Comparison of ENCODE assay signal across 27 cellular contexts in the genomic region with DNA sequence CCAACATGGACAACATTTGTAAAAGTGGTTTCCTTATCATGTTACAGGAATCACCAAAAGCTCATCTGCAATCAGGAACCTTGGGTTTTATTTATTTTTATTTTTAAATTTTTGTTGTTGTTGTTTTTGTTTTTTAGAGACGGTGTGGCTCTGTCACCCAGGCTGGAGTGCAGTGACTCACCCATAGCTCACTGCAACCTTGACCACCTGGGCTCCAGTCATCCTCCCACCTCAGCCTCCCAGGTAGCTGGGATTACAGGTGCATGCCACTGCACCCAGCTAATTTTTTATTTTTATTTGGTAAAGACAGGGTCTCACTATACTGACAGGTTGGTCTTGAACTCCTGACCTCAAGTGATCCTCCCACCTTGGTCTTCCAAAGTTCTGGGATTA. TPM values are rescaled to one million over a fixed set of nuclear protein-coding genes. Genes with fewer than 3 reads are reported as not detected.
"Had no signal": no experiment of that assay in that cellular context is flagged by ENCODE, and none has a peak within 500 bp of the region (broad histone marks: within the 10 kb centered on the region; RNA-seq: fewer than 3 reads in every experiment).

No MANE protein-coding gene starts in this region.

- FAIRE-seq: frontal cortex had no signal

- H3K27me3 Mint-ChIP-seq: progenitor cell of endocrine pancreas; stimulated activated memory B cell treated with anti-CD40 and anti-IgM and Interleukin-4, amounts not matched to agents 10 μg/mL and 1 μg/mL and 100 μg/mL, for 72 hours had no signal

- H2AFZ ChIP-seq: neural progenitor cell, parathyroid adenoma had no signal

- H3K9ac ChIP-seq: neural progenitor cell, parathyroid adenoma had no signal

- ATAC-seq: naive thymus-derived CD4-positive, alpha-beta T cell; sciatic nerve; stimulated activated memory B cell treated with anti-CD40 and anti-IgM and Interleukin-4, amounts not matched to agents 10 μg/mL and 1 μg/mL and 100 μg/mL, for 72 hours; stimulated activated naive CD8-positive, alpha-beta T cell treated with anti-CD3 and anti-CD28 coated beads, Interleukin-15, Interleukin-2, amounts not matched to agents 100 U/mL and 50 U/mL, for 24 hours had no signal

- H3K4me1 ChIP-seq: colonic mucosa, esophagus squamous epithelium, parathyroid adenoma, testis had no signal

- H3K79me2 ChIP-seq: parathyroid adenoma had no signal

- H3K4me1 Mint-ChIP-seq: immature natural killer cell had no signal

- H3K4me2 ChIP-seq: neural progenitor cell had no signal

- H3K4me3 Mint-ChIP-seq: dendritic cell treated with granulocyte-macrophage colony-stimulating factor and Interleukin-4, amounts not matched to agents 40 ng/mL and 50 ng/mL, for 4 days; naive thymus-derived CD4-positive, alpha-beta T cell; nephron; neural progenitor cell; stimulated activated memory B cell treated with anti-CD40 and anti-IgM and Interleukin-4, amounts not matched to agents 10 μg/mL and 1 μg/mL and 100 μg/mL, for 72 hours; type B pancreatic cell had no signal

- H3K4me3 ChIP-seq: colonic mucosa, esophagus squamous epithelium, lung, neural progenitor cell, right atrium auricular region, testis, tibial artery had no signal

- H3K36me3 Mint-ChIP-seq: immature natural killer cell; naive thymus-derived CD4-positive, alpha-beta T cell; neural progenitor cell; stimulated activated memory B cell treated with anti-CD40 and anti-IgM and Interleukin-4, amounts not matched to agents 10 μg/mL and 1 μg/mL and 100 μg/mL, for 72 hours; type B pancreatic cell had no signal

- H3K36me3 ChIP-seq: colonic mucosa, esophagus squamous epithelium, neural progenitor cell, right atrium auricular region, tibial artery had no signal

- H3K27me3 ChIP-seq: colonic mucosa, esophagus squamous epithelium, neural progenitor cell, right atrium auricular region, testis, tibial artery had no signal

- H3K27ac Mint-ChIP-seq: dendritic cell treated with granulocyte-macrophage colony-stimulating factor and Interleukin-4, amounts not matched to agents 40 ng/mL and 50 ng/mL, for 4 days; immature natural killer cell; naive thymus-derived CD4-positive, alpha-beta T cell; progenitor cell of endocrine pancreas; stimulated activated memory B cell treated with anti-CD40 and anti-IgM and Interleukin-4, amounts not matched to agents 10 μg/mL and 1 μg/mL and 100 μg/mL, for 72 hours; type B pancreatic cell had no signal

- H3K27ac ChIP-seq: colonic mucosa, esophagus squamous epithelium, neural progenitor cell, parathyroid adenoma, right atrium auricular region, testis had no signal

- DNase-seq: colonic mucosa; effector CD8-positive, alpha-beta T cell; esophagus squamous epithelium; hypothalamus; immature natural killer cell; kidney glomerular epithelial cell; mesendoderm; midbrain; naive thymus-derived CD4-positive, alpha-beta T cell; stimulated activated CD4-positive, alpha-beta T cell treated with anti-CD3 and anti-CD28 coated beads, Interleukin-2, amount 100 ng/mL, for 24 hours; stimulated activated CD4-positive, alpha-beta T cell treated with anti-CD3 and anti-CD28 coated beads, Interleukin-4, amount 100 ng/mL, for 4 hours; stimulated activated naive CD8-positive, alpha-beta T cell treated with anti-CD3 and anti-CD28 coated beads, Interleukin-15, Interleukin-2, amounts not matched to agents 100 U/mL and 50 U/mL, for 24 hours; substantia nigra; testis; tibial artery had no signal

- H3K9me3 ChIP-seq: colonic mucosa, esophagus squamous epithelium, right atrium auricular region, testis, tibial artery had no signal

- H3K9me3 Mint-ChIP-seq: dendritic cell treated with granulocyte-macrophage colony-stimulating factor and Interleukin-4, amounts not matched to agents 40 ng/mL and 50 ng/mL, for 4 days; immature natural killer cell; nephron had no signal

RNA-seq across cellular contexts. Expression of a gene that starts 13.6 kb away (rescaled TPM):
- total RNA-seq: endothelial cell of umbilical vein had no signal
